1 cellular context compared by ENCODE assay signal in genomic region chr17:80422981-80423380, GRCh38.
TF ChIP-seq lines count a peak whose summit lies in the region.

No MANE protein-coding gene starts in this region.

TF ChIP-seq in HepG2, 621 proteins besides CTCF, POLR2A, EP300 and RAD21 (continued from another document):
- TF ChIP-seq MED13 (CRISPR knock-in tag; IDR thresholded peaks at IDR 0.05), result no peak
- peak; percentile 43 for TF ChIP-seq AGO2 (optimal IDR thresholded peaks at IDR 0.05; ENCODE audit: low read depth, low read length)
- no peak for TF ChIP-seq CBX5 (CRISPR knock-in tag; IDR thresholded peaks at IDR 0.05; ENCODE audit: borderline replicate concordance)
- no peak for TF ChIP-seq REPIN1 (CRISPR knock-in tag; IDR thresholded peaks at IDR 0.05; ENCODE audit: borderline replicate concordance, low read depth)
